9 cellular contexts compared by ENCODE assay signal in the genomic region with DNA sequence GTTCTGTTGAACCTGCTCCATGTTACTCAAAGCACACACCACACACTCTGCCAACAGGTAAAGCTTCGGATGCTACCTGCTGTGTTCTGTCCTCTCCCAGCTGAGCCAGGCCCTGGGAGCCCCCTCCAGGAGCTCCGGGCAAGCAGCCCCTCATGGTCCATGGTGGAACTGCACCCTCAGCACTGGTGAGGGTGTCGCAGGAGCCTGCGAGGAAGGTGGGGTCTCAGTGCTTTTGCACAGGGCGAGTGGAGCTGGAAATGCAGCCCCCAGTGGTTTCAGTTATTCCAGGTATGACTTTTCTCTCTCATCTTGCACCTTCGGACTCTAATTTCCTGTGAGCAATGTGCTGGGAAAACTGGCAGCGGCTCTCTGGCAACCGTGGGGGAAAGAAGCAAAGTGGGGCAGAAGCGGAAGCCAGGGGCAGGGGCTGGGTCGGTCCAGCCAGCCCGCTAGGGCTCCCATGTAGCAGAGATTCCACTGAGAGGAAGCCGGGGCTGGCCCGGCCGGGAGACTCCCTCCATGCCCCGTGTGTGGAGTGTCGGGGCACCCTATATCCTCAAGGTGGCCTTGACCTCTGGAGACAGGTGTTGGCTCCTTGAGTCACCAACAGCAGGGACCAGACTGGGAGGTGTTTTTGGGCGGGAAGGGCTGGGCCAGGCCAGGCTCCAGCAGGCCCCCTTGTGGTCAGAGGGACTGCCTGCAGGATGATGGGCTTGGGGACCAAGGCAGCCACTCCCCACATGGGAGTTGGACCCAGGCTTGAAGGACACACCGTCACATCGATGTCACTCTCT.
DNase-seq lines count a peak whose midpoint lies in the region; FAIRE-seq and TF ChIP-seq lines count a peak whose summit lies in the region.
"Had no signal": no experiment of that assay in that cellular context is flagged by ENCODE, and none has a peak within 500 bp of the region (broad histone marks: within the 10 kb centered on the region; RNA-seq: fewer than 3 reads in every experiment).

No MANE protein-coding gene starts in this region.

- dilution Hi-C loops in endothelial cell of umbilical vein (cut with MboI; ENCODE audit: extremely low pct_ligation_motif_present, low sequenced_read_pairs), result no loop called here

- H3K9me1 ChIP-seq in endothelial cell of umbilical vein (replicated peaks; ENCODE audit: control insufficient read depth, extremely low read depth, insufficient read depth, low read length), result no peaks in the 10 kb centered on the region

- H3K27me3 ChIP-seq in WERI-Rb-1 (ENCODE audit: insufficient read depth, low read depth, severe bottlenecking) (no peaks in the 10 kb centered on the region), endothelial cell of umbilical vein (ENCODE audit: control insufficient read depth in 2 of 2, insufficient read depth in 2 of 2, low read length in 2 of 2) (peaks cover 0 to 3% of the 10 kb centered on the region in 2 experiments), parathyroid adenoma (ENCODE audit: control insufficient read depth, insufficient read depth, low read length) (no peaks in the 10 kb centered on the region)

- H2AFZ ChIP-seq in endothelial cell of umbilical vein (ENCODE audit: low read depth, low read length), result no peak overlapping the region
- no peak overlapping the region for H2AFZ ChIP-seq in parathyroid adenoma

- POLR2A ChIA-PET in endothelial cell of umbilical vein (lab: Charles Lee), result no interaction called here

- peak; percentile 17; the same call in 1 of the 2 replicates for TF ChIP-seq CTCF in LNCaP clone FGC (IDR thresholded peaks at IDR 0.05; ENCODE audit: control insufficient read depth, extremely low read depth, insufficient read depth)
- TF ChIP-seq CTCF in WERI-Rb-1 (IDR thresholded peaks at IDR 0.05; ENCODE audit: low read depth, low read length), result peak; percentile 79
- peak; percentile 45 to 70 for TF ChIP-seq CTCF in endothelial cell of umbilical vein (IDR thresholded peaks at IDR 0.05; ENCODE audit: extremely low read depth in 1 of 2, insufficient read depth in 1 of 2, low read depth in 1 of 2, low read length in 2 of 2)
- TF ChIP-seq CTCF in parathyroid adenoma (IDR thresholded peaks at IDR 0.05), result peak; percentile 4

- H3K4me3 ChIP-seq in LNCaP clone FGC (ENCODE audit: low read depth, low read length) (no peak overlapping the region), WERI-Rb-1 (ENCODE audit: low read depth, low read length) (no peak overlapping the region), endothelial cell of umbilical vein (replicated peaks in 1 of 3; ENCODE audit: insufficient read depth in 1 of 3, low read depth in 1 of 3, low read length in 3 of 3) (no peak overlapping the region), parathyroid adenoma (ENCODE audit: low read depth, low read length) (no peak overlapping the region)

- H3K79me2 ChIP-seq in endothelial cell of umbilical vein (ENCODE audit: control insufficient read depth, insufficient read depth, low read length), result no peaks in the 10 kb centered on the region
- H3K79me2 ChIP-seq in parathyroid adenoma, result no peaks in the 10 kb centered on the region

- peak; percentile 63 for FAIRE-seq in endothelial cell of umbilical vein (lab: Jason Lieb, UNC)
- FAIRE-seq: A204.1 had no signal

- H4K20me1 ChIP-seq in endothelial cell of umbilical vein (replicated peaks; ENCODE audit: control insufficient read depth, extremely low read depth, insufficient read depth, low read length), result no peaks in the 10 kb centered on the region

- H3K9me3 ChIP-seq in WERI-Rb-1 (ENCODE audit: severe bottlenecking) (no peaks in the 10 kb centered on the region), endothelial cell of umbilical vein (replicated peaks; ENCODE audit: control insufficient read depth, insufficient read depth, low read length) (no peaks in the 10 kb centered on the region), parathyroid adenoma (ENCODE audit: control insufficient read depth, low read length) (no peaks in the 10 kb centered on the region)

- H3K4me1 ChIP-seq in endothelial cell of umbilical vein (ENCODE audit: control insufficient read depth, extremely low read depth, insufficient read depth, low read length), result peaks cover 13% of the 10 kb centered on the region
- no peaks in the 10 kb centered on the region for H3K4me1 ChIP-seq in parathyroid adenoma

- no peak overlapping the region for H3K27ac ChIP-seq in WERI-Rb-1
- H3K27ac ChIP-seq in endothelial cell of umbilical vein (ENCODE audit: insufficient read depth, low read depth, low read length), result peak overlapping the region; percentile 3
- H3K27ac ChIP-seq in parathyroid adenoma, result no peak overlapping the region

- CTCF ChIA-PET in endothelial cell of umbilical vein (lab: Charles Lee), result interaction anchor here (0.8 to 11.5 kb wide), 5 partner anchors 12 to 98 kb away, joined by 3 to 561 read pairs (median 4); no protein-coding TSS in a partner anchor

- DNase-seq in DMS53 (lab: John Stamatoyannopoulos, UW), result peak; percentile 61
- no peak for DNase-seq in DMS53 treated with DMSO at 0.1 percent for 48 hours (lab: John Stamatoyannopoulos, UW; ENCODE audit: unreplicated experiment)
- DNase-seq in LNCaP clone FGC (ENCODE audit: low read depth), result no peak
- DNase-seq in WERI-Rb-1, result peak; percentile 67
- no peak for DNase-seq in endothelial cell of umbilical vein (ENCODE audit: low read depth, low spot score)
- no peak for DNase-seq in DMS153 treated with DMSO at 0.1 percent for 48 hours (lab: John Stamatoyannopoulos, UW; ENCODE audit: unreplicated experiment)
- DNase-seq in middle frontal gyrus (ENCODE audit: extremely low spot score, low spot score), result no peak

- H3K9ac ChIP-seq in endothelial cell of umbilical vein (replicated peaks; ENCODE audit: extremely low read depth, insufficient read depth, low read length) (no peak overlapping the region), parathyroid adenoma (no peak overlapping the region)

- H3K36me3 ChIP-seq in WERI-Rb-1, result no peaks in the 10 kb centered on the region
- no peaks in the 10 kb centered on the region for H3K36me3 ChIP-seq in endothelial cell of umbilical vein (ENCODE audit: control insufficient read depth in 2 of 2, extremely low read depth in 1 of 2, insufficient read depth in 2 of 2, low read length in 2 of 2)
- no peaks in the 10 kb centered on the region for H3K36me3 ChIP-seq in parathyroid adenoma (ENCODE audit: control insufficient read depth, insufficient read depth, low read length)

- BruUV-seq in endothelial cell of umbilical vein (replicated peaks; lab: Mats Ljungman, UMichigan), result no TSS peak

- intact Hi-C loops in endothelial cell of umbilical vein (cut with micrococcal nuclease), result loop anchor here (5.0 to 10.0 kb wide), 4 partner anchors 42 to 432 kb away; a partner anchor contains a TSS

- no peak for TF ChIP-seq POLR2A in endothelial cell of umbilical vein (IDR thresholded peaks at IDR 0.05; ENCODE audit: low read depth, low read length)

- peak overlapping the region; percentile 17 for H3K4me2 ChIP-seq in endothelial cell of umbilical vein (ENCODE audit: insufficient read depth, low read length)
- no peak overlapping the region for H3K4me2 ChIP-seq in parathyroid adenoma (ENCODE audit: low read length)

TF ChIP-seq in endothelial cell of umbilical vein, 7 proteins besides CTCF, POLR2A, EP300 and RAD21:
- TF ChIP-seq FOS (IDR thresholded peaks at IDR 0.05; ENCODE audit: borderline replicate concordance, insufficient read depth, low read length) (no peak), POLR2AphosphoS5 (IDR thresholded peaks at IDR 0.05; ENCODE audit: insufficient read depth, low read depth, low read length) (no peak), EZH2 (IDR thresholded peaks at IDR 0.05; ENCODE audit: borderline replicate concordance, low read depth, low read length, severe bottlenecking) (no peak), MYC (IDR thresholded peaks at IDR 0.05; ENCODE audit: low read depth, low read length) (no peak), JUN (IDR thresholded peaks at IDR 0.05; ENCODE audit: borderline replicate concordance, insufficient read depth, insufficient read length, low read depth) (no peak), GATA2 (IDR thresholded peaks at IDR 0.05; ENCODE audit: insufficient read depth, insufficient read length, low read depth, low read length) (no peak)
- TF ChIP-seq, protein P1, sequence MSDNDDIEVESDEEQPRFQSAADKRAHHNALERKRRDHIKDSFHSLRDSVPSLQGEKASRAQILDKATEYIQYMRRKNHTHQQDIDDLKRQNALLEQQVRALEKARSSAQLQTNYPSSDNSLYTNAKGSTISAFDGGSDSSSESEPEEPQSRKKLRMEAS (IDR thresholded peaks at IDR 0.05; ENCODE audit: insufficient read depth, insufficient read length), result no peak

Comparison
In these comparisons a context has a peak if more than half of its experiments do, and no peak if none do; other contexts are left out.
1. DNase-seq: peak in DMS53 (single experiment) and WERI-Rb-1 (single experiment); none in DMS53 treated with DMSO at 0.1 percent for 48 hours (single experiment), LNCaP clone FGC (single experiment), endothelial cell of umbilical vein (single experiment), DMS153 treated with DMSO at 0.1 percent for 48 hours (single experiment) and middle frontal gyrus (single experiment).
2. CTCF ChIP-seq: peak in every context shown above with its lines; median percentile 79 in WERI-Rb-1; 58 in endothelial cell of umbilical vein; 17 in LNCaP clone FGC; 4 in parathyroid adenoma.